34 cellular contexts compared by ENCODE assay signal in genomic region chr4:37530451-37530850, GRCh38.
"Had no signal": no experiment of that assay in that cellular context is flagged by ENCODE, and none has a peak within 500 bp of the region (broad histone marks: within the 10 kb centered on the region; RNA-seq: fewer than 3 reads in every experiment).

No MANE protein-coding gene starts in this region.

- DNase-seq: Karpas-422, Kasumi-1, KG1, MG63, MM.1S, MV-4-11, NCI-H1048, NCI-H1092, NCI-H1092 treated with DMSO at 0.1 percent for 48 hours, NCI-H1105, NCI-H1105 treated with DMSO at 0.1 percent for 48 hours, NCI-H1417, NCI-H1417 treated with DMSO at 0.1 percent for 48 hours, NCI-H1436, NCI-H1436 treated with DMSO at 0.1 percent for 48 hours, NCI-H146, NCI-H1694, NCI-H1694 treated with DMSO at 0.1 percent for 48 hours, NCI-H187, NCI-H187 treated with DMSO at 0.1 percent for 48 hours, NCI-H1930, NCI-H2029, NCI-H2029 treated with DMSO at 0.1 percent for 48 hours, NCI-H2081, NCI-H2081 treated with DMSO at 0.1 percent for 48 hours, NCI-H2107, NCI-H2171, NCI-H2171 treated with DMSO at 0.1 percent for 48 hours, NCI-H2227 treated with DMSO at 0.1 percent for 48 hours, NCI-H226, NCI-H345, NCI-H446, NCI-H446 treated with DMSO at 0.1 percent for 48 hours had no signal

- H3K36me3 ChIP-seq: MG63 had no signal

- H3K9ac ChIP-seq: KMS-11 had no signal

- H3K27me3 ChIP-seq: MG63 had no signal

- H3K27ac ChIP-seq: KMS-11 had no signal

- H3K9me3 ChIP-seq: MG63 had no signal

- H3K4me2 ChIP-seq: KMS-11 had no signal

- H3K4me3 ChIP-seq: MG63 had no signal
